In genomic region chr1:183520379-183520778, GRCh38 we compare ENCODE assay signal across 13 cellular contexts. TPM values are rescaled to one million over a fixed set of nuclear protein-coding genes. Genes with fewer than 3 reads are reported as not detected.
DNase-seq lines count a peak whose midpoint lies in the region; ATAC-seq, FAIRE-seq and TF ChIP-seq lines count a peak whose summit lies in the region.
"Had no signal": no experiment of that assay in that cellular context is flagged by ENCODE, and none has a peak within 500 bp of the region (broad histone marks: within the 10 kb centered on the region; RNA-seq: fewer than 3 reads in every experiment).

No MANE protein-coding gene starts in this region.

- TF ChIP-seq CTCF in D721Med (IDR thresholded peaks at IDR 0.05; ENCODE audit: insufficient read depth, missing control alignments) = no peak

- FAIRE-seq in D721Med (lab: Jason Lieb, UNC) (peak; percentile 78), GM12892 (lab: Jason Lieb, UNC) (no peak)

- no peak for ATAC-seq in GM21360 (IDR thresholded peaks at IDR 0.05; ENCODE audit: unreplicated experiment)
- ATAC-seq: CD8-positive, alpha-beta T cell; GM23338 had no signal

- TF ChIP-seq POLR2A in GM12892 (IDR thresholded peaks at IDR 0.05; ENCODE audit: low read depth, low read length) = no peak

- DNase-seq in Ammon's horn (ENCODE audit: low spot score) (peak; percentile 27), D721Med (ENCODE audit: insufficient read length, low spot score) (no peak), dermis blood vessel endothelial cell (peak; percentile 59), pulmonary artery endothelial cell (ENCODE audit: low read depth, low spot score) (peak; percentile 0), GM12892 (ENCODE audit: insufficient read length) (no peak), NK-92 (lab: John Stamatoyannopoulos, UW; ENCODE audit: unreplicated experiment) (no peak)
- DNase-seq: CD8-positive, alpha-beta T cell; COR-L47; DMS53; GF-D8; H7 had no signal

RNA-seq across cellular contexts. Expression of gene SMG7, which starts 48.1 kb away (rescaled TPM):
- 26.7 and 44.4 TPM in 2 replicates for total RNA-seq in dermis blood vessel endothelial cell
- total RNA-seq in pulmonary artery endothelial cell = 28.4 and 30.7 TPM in 2 replicates
- 26.2 TPM for polyA plus RNA-seq in GM12892 (2012; ENCODE audit: missing spikeins)

Comparison
In these comparisons a context has a peak if more than half of its experiments do, and no peak if none do; other contexts are left out.
1. DNase-seq: peak in Ammon's horn (single experiment), dermis blood vessel endothelial cell (single experiment) and pulmonary artery endothelial cell (single experiment); none in D721Med (single experiment), GM12892 (single experiment) and NK-92 (single experiment).